ENCODE assay signal across 16 cellular contexts in the genomic region with DNA sequence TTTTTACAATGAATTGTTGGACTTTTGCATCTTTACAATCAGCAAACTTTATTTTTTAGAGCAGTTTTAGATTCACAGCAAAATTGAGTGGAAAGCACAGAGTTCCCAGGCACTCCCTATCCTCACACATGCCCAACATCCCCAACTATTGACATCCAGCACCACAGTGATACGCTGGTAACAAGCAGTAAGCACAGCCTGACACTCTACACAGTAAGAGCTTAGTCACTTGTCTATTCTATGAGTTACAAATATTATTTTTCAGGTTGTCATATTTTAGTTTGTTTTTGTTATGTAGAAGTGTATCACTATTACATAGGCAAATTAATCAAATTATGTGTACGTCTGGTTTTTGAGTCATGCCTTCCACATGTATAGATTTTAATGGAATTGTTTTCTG. TPM values are rescaled to one million over a fixed set of nuclear protein-coding genes. Genes with fewer than 3 reads are reported as not detected.
DNase-seq lines count a peak whose midpoint lies in the region; ATAC-seq and FAIRE-seq lines count a peak whose summit lies in the region.
"Had no signal": no experiment of that assay in that cellular context is flagged by ENCODE, and none has a peak within 500 bp of the region (broad histone marks: within the 10 kb centered on the region; RNA-seq: fewer than 3 reads in every experiment).

No MANE protein-coding gene starts in this region.

- peaks cover 10% of the 10 kb centered on the region for H3K36me3 Mint-ChIP-seq in activated naive CD8-positive, alpha-beta T cell
- H3K36me3 Mint-ChIP-seq in activated naive CD8-positive, alpha-beta T cell treated with anti-CD3 and anti-CD28 coated beads for 36 hours: peaks cover 15% of the 10 kb centered on the region
- H3K36me3 Mint-ChIP-seq in CD4-positive, alpha-beta memory T cell: peaks cover 15 to 27% of the 10 kb centered on the region in 2 donors
- no peaks in the 10 kb centered on the region for H3K36me3 Mint-ChIP-seq in T-helper 17 cell (ENCODE audit: low read depth)

- H2BK120ac ChIP-seq in neuronal stem cell (ENCODE audit: low read depth, low read length): no peak overlapping the region

- no peak overlapping the region for H3K4me3 Mint-ChIP-seq in activated naive CD8-positive, alpha-beta T cell
- H3K4me3 Mint-ChIP-seq in activated naive CD8-positive, alpha-beta T cell treated with anti-CD3 and anti-CD28 coated beads for 36 hours: no peak overlapping the region
- no peak overlapping the region for H3K4me3 Mint-ChIP-seq in CD4-positive, alpha-beta memory T cell
- H3K4me3 Mint-ChIP-seq in T-helper 17 cell: no peak overlapping the region
- H3K4me3 Mint-ChIP-seq: IgD-negative memory B cell had no signal

- no peaks in the 10 kb centered on the region for H3K79me1 ChIP-seq in neuronal stem cell (ENCODE audit: low read depth, low read length)

- no peak overlapping the region for H2BK5ac ChIP-seq in neuronal stem cell (ENCODE audit: low read length)

- no peaks in the 10 kb centered on the region for H3K9me3 Mint-ChIP-seq in activated naive CD8-positive, alpha-beta T cell (ENCODE audit: low read depth)
- H3K9me3 Mint-ChIP-seq in activated naive CD8-positive, alpha-beta T cell treated with anti-CD3 and anti-CD28 coated beads for 36 hours: peaks cover 11% of the 10 kb centered on the region
- peaks cover 0 to 20% (median 13%) of the 10 kb centered on the region in 8 donors for H3K9me3 Mint-ChIP-seq in CD4-positive, alpha-beta memory T cell

- no peak overlapping the region for H2AFZ ChIP-seq in neuronal stem cell (ENCODE audit: low read length)

- H3K23ac ChIP-seq in neuronal stem cell (ENCODE audit: low read depth, low read length, poor library complexity): no peak overlapping the region

- no peak overlapping the region for H3K9ac ChIP-seq in neuronal stem cell (ENCODE audit: low read depth, low read length, poor library complexity)

- peak overlapping the region; percentile 14 for H3K14ac ChIP-seq in neuronal stem cell (ENCODE audit: low read length)

- no peak overlapping the region for H3K4ac ChIP-seq in neuronal stem cell (ENCODE audit: low read length)

- H3K27me3 Mint-ChIP-seq in activated naive CD8-positive, alpha-beta T cell: no peaks in the 10 kb centered on the region
- no peaks in the 10 kb centered on the region for H3K27me3 Mint-ChIP-seq in activated naive CD8-positive, alpha-beta T cell treated with anti-CD3 and anti-CD28 coated beads for 36 hours
- no peaks in the 10 kb centered on the region for H3K27me3 Mint-ChIP-seq in CD4-positive, alpha-beta memory T cell
- H3K27me3 Mint-ChIP-seq in T-helper 17 cell: no peaks in the 10 kb centered on the region

- no peaks in the 10 kb centered on the region for H3K27me3 ChIP-seq in CD4-positive, alpha-beta memory T cell (ENCODE audit: insufficient read depth, low read length)
- peaks cover 0 to 3% (median 0%) of the 10 kb centered on the region in 3 experiments for H3K27me3 ChIP-seq in neuronal stem cell (ENCODE audit: control insufficient read depth in 3 of 3, insufficient read depth in 3 of 3, low read depth in 1 of 3, low read length in 3 of 3)
- H3K27me3 ChIP-seq: BE2C had no signal

- POLR2A ChIA-PET in CD4-positive, alpha-beta memory T cell (lab: Charles Lee; ENCODE audit: partially characterized antibody): interaction anchor here (0.7 to 30.4 kb wide), 9 partner anchors 8 to 181 kb away, joined by 3 to 1079 read pairs (median 4); partner anchors contain the start of genes GIMAP4, GIMAP7 and GIMAP8

- H3K4me1 Mint-ChIP-seq in activated naive CD8-positive, alpha-beta T cell (ENCODE audit: low read depth): peaks cover 70% of the 10 kb centered on the region
- peaks cover 51% of the 10 kb centered on the region for H3K4me1 Mint-ChIP-seq in activated naive CD8-positive, alpha-beta T cell treated with anti-CD3 and anti-CD28 coated beads for 36 hours
- H3K4me1 Mint-ChIP-seq in CD4-positive, alpha-beta memory T cell: peaks cover 50 to 83% (median 69%) of the 10 kb centered on the region in 4 donors
- H3K4me1 Mint-ChIP-seq in T-helper 17 cell: peaks cover 26% of the 10 kb centered on the region

- no peak for DNase-seq in activated naive CD8-positive, alpha-beta T cell treated with anti-CD3 and anti-CD28 coated beads for 36 hours
- DNase-seq in CD4-positive, alpha-beta memory T cell: no peak
- no peak for DNase-seq in T-helper 17 cell
- DNase-seq in neuronal stem cell (ENCODE audit: low spot score): no peak
- no peak for DNase-seq in urothelium cell line (ENCODE audit: low spot score)
- DNase-seq: BE2C, DMS53, GF-D8 had no signal

- H3K4me2 ChIP-seq in neuronal stem cell (ENCODE audit: insufficient read depth, low read length, poor library complexity, severe bottlenecking): no peak overlapping the region
- H3K4me2 ChIP-seq: A549 had no signal

- H2AK5ac ChIP-seq in neuronal stem cell (ENCODE audit: low read depth, low read length): no peak overlapping the region

- peak overlapping the region; percentile 51 for H3K27ac Mint-ChIP-seq in activated naive CD8-positive, alpha-beta T cell
- no peak overlapping the region for H3K27ac Mint-ChIP-seq in activated naive CD8-positive, alpha-beta T cell treated with anti-CD3 and anti-CD28 coated beads for 36 hours
- peak overlapping the region in 5 of 7 donors; percentile 18 to 42 (median 31) for H3K27ac Mint-ChIP-seq in CD4-positive, alpha-beta memory T cell
- peak overlapping the region; percentile 98 for H3K27ac Mint-ChIP-seq in T-helper 17 cell
- H3K27ac Mint-ChIP-seq: IgD-negative memory B cell had no signal

- H3K18ac ChIP-seq in neuronal stem cell (ENCODE audit: low read length): no peak overlapping the region

- no peak overlapping the region for H3K4me3 ChIP-seq in CD4-positive, alpha-beta memory T cell (ENCODE audit: low read length in 2 of 2)
- no peak overlapping the region for H3K4me3 ChIP-seq in neuronal stem cell (ENCODE audit: low read length in 2 of 2)
- H3K4me3 ChIP-seq: A549 had no signal

- peaks cover 58% of the 10 kb centered on the region for H3K4me1 ChIP-seq in CD4-positive, alpha-beta memory T cell (ENCODE audit: insufficient read depth, low read length)
- no peaks in the 10 kb centered on the region for H3K4me1 ChIP-seq in neuronal stem cell (ENCODE audit: control insufficient read depth in 2 of 2, insufficient read depth in 1 of 2, low read depth in 1 of 2, low read length in 2 of 2)
- H3K4me1 ChIP-seq: A549, BE2C had no signal

- no peak overlapping the region for H2BK15ac ChIP-seq in neuronal stem cell (ENCODE audit: low read length)

- no peak overlapping the region for H2BK12ac ChIP-seq in neuronal stem cell (ENCODE audit: low read length)

- CTCF ChIA-PET in CD4-positive, alpha-beta memory T cell (lab: Charles Lee; ENCODE audit: partially characterized antibody): interaction anchor here (1.1 to 2.9 kb wide), 2 partner anchors 15 to 23 kb away, joined by 4 to 10 read pairs; no protein-coding TSS in a partner anchor

- ATAC-seq in T-helper 17 cell: no peak
- no peak for ATAC-seq in HG02623 (IDR thresholded peaks at IDR 0.05; ENCODE audit: unreplicated experiment)
- ATAC-seq: A549 had no signal

- no peaks in the 10 kb centered on the region for H3K9me3 ChIP-seq in CD4-positive, alpha-beta memory T cell (ENCODE audit: control insufficient read depth in 1 of 2, low read length in 2 of 2)
- H3K9me3 ChIP-seq in T-helper 17 cell (ENCODE audit: control insufficient read depth, low read length, poor library complexity, severe bottlenecking) (no peaks in the 10 kb centered on the region), neuronal stem cell (replicated peaks in 1 of 2; ENCODE audit: control insufficient read depth in 2 of 2, insufficient read depth in 1 of 2, low read depth in 1 of 2, low read length in 2 of 2) (no peaks in the 10 kb centered on the region)
- H3K9me3 ChIP-seq: A549, BE2C had no signal

- no peaks in the 10 kb centered on the region for H3K36me3 ChIP-seq in CD4-positive, alpha-beta memory T cell (ENCODE audit: insufficient read depth, low read length)
- no peaks in the 10 kb centered on the region for H3K36me3 ChIP-seq in neuronal stem cell (replicated peaks in 1 of 2; ENCODE audit: control insufficient read depth in 2 of 2, insufficient read depth in 2 of 2, low read length in 2 of 2)
- H3K36me3 ChIP-seq: BE2C had no signal

- H3K27ac ChIP-seq in CD4-positive, alpha-beta memory T cell (ENCODE audit: low read depth, low read length): no peak overlapping the region
- no peak overlapping the region for H3K27ac ChIP-seq in neuronal stem cell (replicated peaks; ENCODE audit: low read length)
- H3K27ac ChIP-seq: A549, C4-2B had no signal

- H4K91ac ChIP-seq in neuronal stem cell (ENCODE audit: low read depth, low read length, poor library complexity): no peak overlapping the region

- no peak for FAIRE-seq in urothelium cell line (lab: Jason Lieb, UNC)
- FAIRE-seq: A549 had no signal

- no CpG with 5 or more reads among the region's 2 CpGs for WGBS in neuronal stem cell (ENCODE audit: extremely low coverage in 2 of 2, insufficient read length in 2 of 2, insufficient replicate concordance in 1 of 2), 2 donors

- H4K8ac ChIP-seq in neuronal stem cell (ENCODE audit: low read depth, low read length): no peak overlapping the region

- intact Hi-C loops in CD4-positive, alpha-beta memory T cell (cut with micrococcal nuclease): no loop called here

RNA-seq across cellular contexts. Expression of gene GIMAP7, which starts 27.0 kb away (rescaled TPM):
- 10 to 100 TPM; 36.1 to 37.9 TPM for total RNA-seq in activated naive CD8-positive, alpha-beta T cell treated with anti-CD3 and anti-CD28 coated beads for 36 hours
- total RNA-seq in CD4-positive, alpha-beta memory T cell: 100 to 1,000 TPM; 464 to 476 TPM
- 1,000 to 10,000 TPM in 1 of 2 donors, 100 to 1,000 TPM in 1; 557 to 1,096 TPM for polyA plus RNA-seq in CD4-positive, alpha-beta memory T cell
- total RNA-seq in T-helper 17 cell: 10 to 100 TPM; 62.7 to 68.3 TPM
- polyA plus RNA-seq in neuronal stem cell (2013, experiment 1 of 2): not detected
- not detected for polyA plus RNA-seq in neuronal stem cell (2013, experiment 2 of 2)
- total RNA-seq: H4, HT1080 had no signal
- polyA plus RNA-seq: A549, AG04450 had no signal

RNA-seq across cellular contexts. Expression of gene GIMAP8, which starts 37.2 kb away (rescaled TPM):
- total RNA-seq in activated naive CD8-positive, alpha-beta T cell treated with anti-CD3 and anti-CD28 coated beads for 36 hours: 10 to 100 TPM; 11.1 to 11.9 TPM
- 10 to 100 TPM; 59.0 to 62.5 TPM for total RNA-seq in CD4-positive, alpha-beta memory T cell
- 10 to 100 TPM in 1 of 2 donors, 1 to 10 TPM in 1; 9.8 to 39.9 TPM for polyA plus RNA-seq in CD4-positive, alpha-beta memory T cell
- total RNA-seq in T-helper 17 cell: 10 to 100 TPM in 1 of 2 donors, 1 to 10 TPM in 1; 8.1 to 12.0 TPM
- not detected for polyA plus RNA-seq in neuronal stem cell (2013, experiment 1 of 2)
- polyA plus RNA-seq in neuronal stem cell (2013, experiment 2 of 2): not detected
- total RNA-seq: H4, HT1080 had no signal
- polyA plus RNA-seq: A549, AG04450 had no signal

Comparison
In these comparisons a context has a peak if more than half of its experiments do, and no peak if none do; other contexts are left out.
1. RNA of gene GIMAP7, which starts 27.0 kb away (total RNA-seq): 464 to 476 TPM in CD4-positive, alpha-beta memory T cell; 62.7 to 68.3 TPM in T-helper 17 cell and 36.1 to 37.9 TPM in activated naive CD8-positive, alpha-beta T cell treated with anti-CD3 and anti-CD28 coated beads for 36 hours; every median in the first group is over 4 times any median in the second.
2. RNA of gene GIMAP8, which starts 37.2 kb away (total RNA-seq): 59.0 to 62.5 TPM in CD4-positive, alpha-beta memory T cell; 8.1 to 12.0 TPM in T-helper 17 cell and 11.1 to 11.9 TPM in activated naive CD8-positive, alpha-beta T cell treated with anti-CD3 and anti-CD28 coated beads for 36 hours; every median in the first group is over 4 times any median in the second.